In the genomic region with DNA sequence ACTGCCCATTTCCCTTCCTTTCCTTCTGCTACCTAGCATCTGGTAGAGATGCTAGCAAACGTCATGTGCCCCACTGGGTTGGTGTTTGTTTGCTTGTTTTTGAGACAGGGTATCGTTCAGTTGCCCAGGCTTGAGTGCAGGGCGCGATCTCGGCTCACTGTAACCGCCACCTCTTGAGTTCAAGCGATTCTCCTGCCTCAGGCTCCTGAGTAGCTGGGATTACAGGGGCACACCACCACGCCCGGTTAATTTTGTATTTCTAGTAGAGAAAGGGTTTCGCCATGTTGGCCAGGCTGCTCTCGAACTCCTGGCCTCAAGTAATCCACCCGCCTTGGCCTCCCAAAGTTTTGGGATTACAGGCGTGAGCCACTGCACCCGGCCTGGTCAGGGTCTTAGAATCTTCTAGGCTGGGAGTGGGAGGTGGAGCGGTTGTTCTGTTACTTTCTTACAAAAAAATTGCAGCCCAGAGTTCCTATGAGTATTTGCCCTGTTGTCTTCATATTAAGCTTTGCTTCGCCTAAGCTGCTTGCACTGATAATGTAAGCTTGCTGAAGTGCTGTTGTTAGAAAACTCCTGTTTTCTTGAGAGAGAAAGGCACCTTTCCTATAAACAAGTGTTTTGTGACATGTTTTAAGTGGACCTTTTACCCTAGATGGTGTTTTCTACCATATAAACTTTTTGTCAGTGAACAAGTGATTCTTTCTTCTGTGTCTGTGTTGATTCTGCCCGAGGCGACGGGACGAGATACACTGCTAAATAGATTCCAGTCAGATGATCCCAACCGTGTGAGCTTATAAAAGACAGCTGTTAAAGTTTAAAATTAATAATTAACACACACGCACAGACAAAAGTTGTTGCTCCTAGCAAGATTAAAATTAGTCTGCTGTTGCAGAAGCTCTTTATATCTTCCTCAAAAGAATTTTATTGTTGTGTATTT, we compare ENCODE assay signal across 24 cellular contexts. TPM values are rescaled to one million over a fixed set of nuclear protein-coding genes. Genes with fewer than 3 reads are reported as not detected.
DNase-seq lines count a peak whose midpoint lies in the region; ATAC-seq, FAIRE-seq and TF ChIP-seq lines count a peak whose summit lies in the region.
"Had no signal": no experiment of that assay in that cellular context is flagged by ENCODE, and none has a peak within 500 bp of the region (broad histone marks: within the 10 kb centered on the region; RNA-seq: fewer than 3 reads in every experiment).

No MANE protein-coding gene starts in this region.

- TF ChIP-seq RAD21 in SK-N-SH (IDR thresholded peaks at IDR 0.05; ENCODE audit: low read length) (no peak), H1 (IDR thresholded peaks at IDR 0.05 in 1 of 2, conservative IDR thresholded peaks at IDR 0.05 in 1 of 2; ENCODE audit: low read depth in 2 of 2, low read length in 2 of 2) (no peak), liver (IDR thresholded peaks at IDR 0.05) (peak; percentile 11 to 13)

- peaks cover 17% of the 10 kb centered on the region for H3F3A ChIP-seq in SK-N-SH (replicated peaks; ENCODE audit: insufficient read depth)

- no peak overlapping the region for H3K4ac ChIP-seq in H1 (replicated peaks; ENCODE audit: insufficient read length, low read depth, low read length)

- CTCF ChIA-PET in SK-N-SH (lab: Yijun Ruan, JAX) = interaction anchor here (1.2 to 1.3 kb wide), 2 partner anchors 25 to 108 kb away, joined by 3 read pairs; no protein-coding TSS in a partner anchor
- CTCF ChIA-PET in H1 (lab: Charles Lee; ENCODE audit: partially characterized antibody) = interaction anchor here (1.3 kb wide), 1 partner anchor 10 kb away, joined by 6 read pairs; no protein-coding TSS in a partner anchor

- intact Hi-C loops in upper lobe of right lung (cut with DNase I) = no loop called here

- no peak overlapping the region for H3K9ac ChIP-seq in SK-N-SH
- no peak overlapping the region for H3K9ac ChIP-seq in H1 (replicated peaks in 1 of 4; ENCODE audit: extremely low read depth in 1 of 4, low read depth in 3 of 4, low read length in 3 of 4)
- H3K9ac ChIP-seq in liver (ENCODE audit: low read depth in 1 of 2, low read length in 2 of 2) = no peak overlapping the region
- H3K9ac ChIP-seq: BLaER1 had no signal

- H3K36me3 ChIP-seq in SK-N-SH (replicated peaks in 1 of 2; ENCODE audit: control insufficient read depth in 1 of 2, insufficient read depth in 2 of 2, low read length in 1 of 2) (no peaks in the 10 kb centered on the region), H1 (ENCODE audit: control insufficient read depth in 2 of 4, insufficient read depth in 4 of 4, low read length in 3 of 4) (no peaks in the 10 kb centered on the region), liver (ENCODE audit: control insufficient read depth in 4 of 4, insufficient read depth in 3 of 4, low read depth in 1 of 4, low read length in 3 of 4) (no peaks in the 10 kb centered on the region), suprapubic skin (no peaks in the 10 kb centered on the region), upper lobe of right lung (no peaks in the 10 kb centered on the region)
- H3K36me3 ChIP-seq: BLaER1, cardiac muscle cell, uterus had no signal

- no peak overlapping the region for H2BK20ac ChIP-seq in H1 (ENCODE audit: low read length)

- H4K5ac ChIP-seq in H1 (ENCODE audit: insufficient read length, low read depth, low read length) = no peak overlapping the region

- H4K20me1 ChIP-seq in SK-N-SH (ENCODE audit: insufficient read depth) (peaks cover 5% of the 10 kb centered on the region; the same call in 1 of the 2 replicates), H1 (replicated peaks in 1 of 2; ENCODE audit: control insufficient read depth in 1 of 2, insufficient read depth in 2 of 2, low read length in 2 of 2) (no peaks in the 10 kb centered on the region)
- H4K20me1 ChIP-seq: BLaER1 had no signal

- H2BK120ac ChIP-seq in H1 (replicated peaks; ENCODE audit: low read depth, low read length) = no peak overlapping the region

- TF ChIP-seq CTCF in SK-N-SH (IDR thresholded peaks at IDR 0.05) = no peak
- TF ChIP-seq CTCF in H1 (IDR thresholded peaks at IDR 0.05; ENCODE audit: control extremely low read depth in 1 of 3, insufficient read depth in 1 of 3, low read depth in 1 of 3, low read length in 3 of 3) = no peak
- TF ChIP-seq CTCF in liver (IDR thresholded peaks at IDR 0.05; ENCODE audit: low read depth, low read length, missing input control) = no peak
- TF ChIP-seq CTCF in suprapubic skin (IDR thresholded peaks at IDR 0.05) = no peak
- no peak for TF ChIP-seq CTCF in upper lobe of right lung (IDR thresholded peaks at IDR 0.05)

- no peaks in the 10 kb centered on the region for H3K27me3 ChIP-seq in SK-N-SH (ENCODE audit: insufficient read depth)
- H3K27me3 ChIP-seq in H1 (replicated peaks in 1 of 4; ENCODE audit: control insufficient read depth in 3 of 4, extremely low read depth in 1 of 4, insufficient read depth in 3 of 4, low read length in 3 of 4) = no peaks in the 10 kb centered on the region
- H3K27me3 ChIP-seq in liver (ENCODE audit: control insufficient read depth in 4 of 4, insufficient read depth in 4 of 4, low read length in 3 of 4) = no peaks in the 10 kb centered on the region
- no peaks in the 10 kb centered on the region for H3K27me3 ChIP-seq in suprapubic skin
- no peaks in the 10 kb centered on the region for H3K27me3 ChIP-seq in upper lobe of right lung
- H3K27me3 ChIP-seq: BLaER1, cardiac muscle cell, dorsolateral prefrontal cortex, uterus had no signal

- H2BK5ac ChIP-seq in H1 (ENCODE audit: low read depth, low read length) = no peak overlapping the region

- no peak overlapping the region for H2BK15ac ChIP-seq in H1 (ENCODE audit: low read length)

- peaks cover 60% of the 10 kb centered on the region for H3K79me2 ChIP-seq in SK-N-SH (ENCODE audit: insufficient read depth)
- peaks cover 9 to 90% of the 10 kb centered on the region in 2 experiments; a peak in 3 of 4 replicates for H3K79me2 ChIP-seq in H1 (ENCODE audit: control insufficient read depth in 1 of 2, insufficient read depth in 2 of 2, low read length in 2 of 2)

- H3K9me3 ChIP-seq in SK-N-SH (no peaks in the 10 kb centered on the region), H1 (ENCODE audit: insufficient read depth in 2 of 2, low read depth in 1 of 2, low read length in 1 of 2) (no peaks in the 10 kb centered on the region), liver (ENCODE audit: control insufficient read depth in 4 of 4, low read length in 3 of 4) (no peaks in the 10 kb centered on the region), suprapubic skin (no peaks in the 10 kb centered on the region), upper lobe of right lung (no peaks in the 10 kb centered on the region)
- H3K9me3 ChIP-seq: BLaER1, uterus had no signal

- H3K4me3 ChIP-seq in SK-N-SH (ENCODE audit: low read depth in 2 of 2, low read length in 1 of 2) (no peak overlapping the region), H1 (ENCODE audit: extremely low read depth in 1 of 4, insufficient read depth in 2 of 4, low read depth in 3 of 4, low read length in 4 of 4) (no peak overlapping the region), liver (ENCODE audit: low read depth in 1 of 3, low read length in 3 of 3) (no peak overlapping the region), suprapubic skin (no peak overlapping the region), upper lobe of right lung (no peak overlapping the region)
- H3K4me3 ChIP-seq: BLaER1, cardiac muscle cell, dorsolateral prefrontal cortex, lung, skin epidermis, uterus had no signal

- H3K4me2 ChIP-seq in SK-N-SH = no peak overlapping the region
- H3K4me2 ChIP-seq in H1 (ENCODE audit: insufficient read depth in 1 of 2, low read depth in 2 of 2, low read length in 2 of 2) = no peak overlapping the region
- H3K4me2 ChIP-seq: BLaER1 had no signal

- TF ChIP-seq POLR2A in H1 (IDR thresholded peaks at IDR 0.05; ENCODE audit: control extremely low read depth in 1 of 2, low read depth in 2 of 2, low read length in 2 of 2) (no peak), suprapubic skin (IDR thresholded peaks at IDR 0.05) (no peak)

- H3K23me2 ChIP-seq in H1 (ENCODE audit: low read depth, low read length) = no peaks in the 10 kb centered on the region

- H4K8ac ChIP-seq in H1 (ENCODE audit: extremely low read depth, insufficient read depth, low read length) = no peak overlapping the region

- H3K23ac ChIP-seq in H1 (ENCODE audit: insufficient read length) = no peak overlapping the region

- WGBS in SK-N-SH (ENCODE audit: low lambda C conversion rate) = 83% methylated on average over 22 of the region's 22 CpGs
- 89% methylated on average over 22 of the region's 22 CpGs; no CpG with 5 or more reads in 1 of the 2 experiments for WGBS in H1 (ENCODE audit: extremely low coverage in 1 of 2, insufficient coverage in 1 of 2, insufficient read length in 1 of 2, insufficient replicate concordance in 2 of 2, low coverage in 1 of 2, low lambda C conversion rate in 2 of 2, missing lambda C conversion rate in 1 of 2), 2 experiments
- 72% methylated on average over 22 of the region's 22 CpGs for WGBS in liver
- WGBS in suprapubic skin = 70% methylated on average over 18 of the region's 22 CpGs

- no peak for DNase-seq in SK-N-SH
- no peak for DNase-seq in H1 (ENCODE audit: low read depth in 1 of 2, low spot score in 2 of 2)
- no peak for DNase-seq in suprapubic skin (ENCODE audit: low spot score in 2 of 2)
- DNase-seq in stimulated activated CD4-positive, alpha-beta T cell treated with anti-CD3 and anti-CD28 coated beads, Interleukin-15, amount 100 ng/mL, for 24 hours = no peak
- DNase-seq in iPS-NIHi11 (ENCODE audit: low spot score) = no peak
- no peak for DNase-seq in upper lobe of right lung
- DNase-seq: activated CD4-positive, alpha-beta T cell treated with anti-CD3 and anti-CD28 coated beads, Interleukin-2, amount 50 U/mL, for 1 hour; activated effector memory CD4-positive, alpha-beta T cell treated with anti-CD3 and anti-CD28 coated beads, Interleukin-2, amount 50 U/mL, for 16 hours; amniotic stem cell; dorsolateral prefrontal cortex; GF-D8; naive thymus-derived CD8-positive, alpha-beta T cell; NCI-H187; stimulated activated CD8-positive, alpha-beta memory T cell treated with anti-CD3 and anti-CD28 coated beads, Interleukin-4, amount 100 ng/mL, for 48 hours; uterus had no signal

- peak overlapping the region; percentile 42 for H3K56ac ChIP-seq in H1 (replicated peaks; ENCODE audit: insufficient read length, low read depth, low read length)

- H3K14ac ChIP-seq in H1 (ENCODE audit: insufficient read length) = no peak overlapping the region

- H2AFZ ChIP-seq in SK-N-SH (ENCODE audit: low read depth) = no peak overlapping the region
- no peak overlapping the region for H2AFZ ChIP-seq in H1 (ENCODE audit: low read length)

- POLR2A ChIA-PET in SK-N-SH (lab: Yijun Ruan, JAX) (no interaction called here), H1 (lab: Charles Lee; ENCODE audit: partially characterized antibody) (interaction anchor here (1.1 to 1.9 kb wide), 2 partner anchors 12 to 22 kb away, joined by 3 to 4 read pairs; no protein-coding TSS in a partner anchor)

- peaks cover 23% of the 10 kb centered on the region for H3K79me1 ChIP-seq in H1 (ENCODE audit: low read depth, low read length)

- no peak overlapping the region for H4K91ac ChIP-seq in H1 (replicated peaks; ENCODE audit: insufficient read length, low read length)

- TF ChIP-seq EP300 in SK-N-SH (IDR thresholded peaks at IDR 0.05; ENCODE audit: borderline replicate concordance in 1 of 2, low read depth in 1 of 2, low read length in 1 of 2) = peak in 1 of 2 experiments; percentile 51; a peak in 1 of 4 replicates
- TF ChIP-seq EP300 in H1 (IDR thresholded peaks at IDR 0.05; ENCODE audit: borderline replicate concordance in 1 of 2, low read depth in 2 of 2, low read length in 2 of 2) = no peak
- TF ChIP-seq EP300 in suprapubic skin (IDR thresholded peaks at IDR 0.05) = no peak

- ATAC-seq in SK-N-SH treated with all-trans-retinoic acid at 6 μM for 48 hours (no peak), upper lobe of right lung (no peak)
- ATAC-seq: esophagus mucosa; HCT116; naive thymus-derived CD8-positive, alpha-beta T cell had no signal

- no peaks in the 10 kb centered on the region for H3K9me2 ChIP-seq in SK-N-SH

- H3K18ac ChIP-seq in H1 (ENCODE audit: extremely low read depth, low read length) = no peak overlapping the region

- H3K27ac ChIP-seq in SK-N-SH (ENCODE audit: low read depth in 2 of 2, low read length in 1 of 2) (peak overlapping the region in 1 of 2 experiments; percentile 0; a peak in 1 of 4 replicates), H1 (ENCODE audit: low read depth, low read length) (no peak overlapping the region), liver (ENCODE audit: low read depth in 1 of 2, low read length in 2 of 2) (peak overlapping the region; percentile 55 to 66), suprapubic skin (peak overlapping the region; percentile 55), upper lobe of right lung (no peak overlapping the region)
- H3K27ac ChIP-seq: BLaER1, cardiac muscle cell, RWPE1, uterus had no signal

- FAIRE-seq in H1 (lab: Jason Lieb, UNC) = no peak

- no peak overlapping the region for H2BK12ac ChIP-seq in H1 (ENCODE audit: low read depth, low read length)

- H3K4me1 ChIP-seq in SK-N-SH (ENCODE audit: control insufficient read depth in 1 of 2, insufficient read depth in 2 of 2, low read depth in 1 of 2, low read length in 1 of 2) = peaks cover 20 to 38% of the 10 kb centered on the region in 2 experiments
- peaks cover 6 to 13% (median 7%) of the 10 kb centered on the region in 4 experiments; a peak in 6 of 7 replicates for H3K4me1 ChIP-seq in H1 (replicated peaks in 1 of 4; ENCODE audit: control insufficient read depth in 3 of 4, insufficient read depth in 4 of 4, low read length in 3 of 4)
- H3K4me1 ChIP-seq in liver (ENCODE audit: control insufficient read depth in 4 of 4, insufficient read depth in 4 of 4, low read length in 3 of 4) = peaks cover 3 to 26% (median 12%) of the 10 kb centered on the region in 4 donors
- H3K4me1 ChIP-seq in suprapubic skin = peaks cover 28% of the 10 kb centered on the region
- H3K4me1 ChIP-seq in upper lobe of right lung = peaks cover 4% of the 10 kb centered on the region
- H3K4me1 ChIP-seq: uterus had no signal

- H2AK5ac ChIP-seq in H1 (ENCODE audit: low read depth, low read length) = no peak overlapping the region

RNA-seq across cellular contexts. Expression of a gene that starts 23.9 kb away (rescaled TPM):
- 1.8 and 2.2 TPM in 2 replicates for polyA plus RNA-seq in SK-N-SH (2012; rRNA removed)
- 1.9 and 2.4 TPM in 2 replicates for polyA plus RNA-seq in SK-N-SH (2012; cell fraction: cytosol; rRNA removed)
- polyA plus RNA-seq in SK-N-SH (2012; cell fraction: nucleus; rRNA removed) = 3.0 and 3.1 TPM in 2 replicates
- 26.4 and 28.0 TPM in 2 replicates for total RNA-seq in H1 (2021; fragmentation: NEBNext Ultra II Directional; extraction: Animal tissue kit (Norgen Biotek cat#: 25700))
- 8.3 and 9.2 TPM in 2 replicates for polyA plus RNA-seq in H1 (2011; rRNA removed)
- 9.1 TPM for polyA plus RNA-seq in H1 (2011; cell fraction: cytosol; rRNA removed)
- polyA plus RNA-seq in H1 (2011; cell fraction: nucleus; rRNA removed) = 17.4 TPM
- 15.3 to 18.2 TPM (median 16.6 TPM) in 4 replicates for polyA plus RNA-seq in H1 (2012, experiment 1 of 2)
- 11.8 TPM for polyA plus RNA-seq in H1 (2012, experiment 2 of 2)
- 11.0 TPM for polyA plus RNA-seq in H1 (2013, experiment 1 of 2)
- 9.9 TPM for polyA plus RNA-seq in H1 (2013, experiment 2 of 2)
- polyA minus RNA-seq in H1 (2011; rRNA and poly(A)+ RNA removed) = 13.6 and 21.1 TPM in 2 replicates
- 15.0 TPM for polyA minus RNA-seq in H1 (2011; cell fraction: cytosol; rRNA and poly(A)+ RNA removed)
- polyA minus RNA-seq in H1 (2011; cell fraction: nucleus; rRNA and poly(A)+ RNA removed) = 27.9 TPM
- 1 to 10 TPM; 4.0 to 8.9 TPM for total RNA-seq in liver
- polyA plus RNA-seq in liver = 1 to 10 TPM; 3.3 to 4.9 TPM
- total RNA-seq in suprapubic skin = 10 to 100 TPM; 24.9 to 42.2 (median 38.0) TPM
- 39.5 TPM for total RNA-seq in upper lobe of right lung
- polyA plus RNA-seq: naive thymus-derived CD8-positive, alpha-beta T cell had no signal

Comparison
In these comparisons a context has a peak if more than half of its experiments do, and no peak if none do; other contexts are left out.
1. H3K27ac ChIP-seq: peak in liver (2 of 2) and suprapubic skin (single experiment); none in H1 (single experiment) and upper lobe of right lung (single experiment).